ENCODE assay signal across 8 cellular contexts in the genomic region with DNA sequence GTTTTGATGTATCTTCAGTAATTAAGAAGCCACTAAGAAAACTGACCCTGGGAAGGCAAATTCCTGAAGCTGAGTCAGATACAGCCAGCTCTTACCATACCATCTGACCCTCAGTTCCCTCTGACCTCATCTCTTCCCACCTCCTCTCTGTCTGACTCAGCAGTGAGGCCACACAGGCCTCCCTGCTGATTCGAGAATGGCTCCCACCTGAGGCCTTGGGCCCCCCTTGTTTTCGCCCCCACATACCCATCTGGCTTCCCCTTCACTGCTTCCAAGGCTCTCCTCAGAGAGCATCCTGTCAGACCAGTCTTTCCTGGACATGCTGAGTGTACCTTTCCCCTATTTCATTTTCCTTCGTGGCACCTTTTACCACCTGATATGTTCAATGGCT.
A peak's percentile ranks its signal among the peaks of the same experiment; 100 is the strongest.
DNase-seq lines count a peak whose midpoint lies in the region; ATAC-seq and TF ChIP-seq lines count a peak whose summit lies in the region.

No MANE protein-coding gene starts in this region.

- H3K4me3 ChIP-seq in AG04450 (ENCODE audit: low read depth, low read length) (peak overlapping the region; percentile 42; the same call in 1 of the 2 replicates), heart right ventricle (no peak overlapping the region)
- H3K4me3 ChIP-seq in effector memory CD4-positive, alpha-beta T cell (ENCODE audit: insufficient read depth, low read depth, low read length, poor library complexity, severe bottlenecking), result no peak overlapping the region

- no peaks in the 10 kb centered on the region for H3K9me3 ChIP-seq in AG04450 (ENCODE audit: control insufficient read depth, insufficient read depth, low read length)
- peaks cover 0 to 15% (median 0%) of the 10 kb centered on the region in 11 donors for H3K9me3 ChIP-seq in heart right ventricle
- H3K9me3 ChIP-seq in effector memory CD4-positive, alpha-beta T cell (ENCODE audit: control insufficient read depth, low read length), result no peaks in the 10 kb centered on the region

- H3K36me3 ChIP-seq in heart right ventricle, result no peaks in the 10 kb centered on the region
- H3K36me3 ChIP-seq in effector memory CD4-positive, alpha-beta T cell (ENCODE audit: control insufficient read depth, insufficient read depth, low read length), result no peaks in the 10 kb centered on the region

- peak; percentile 85 for ATAC-seq in GM19025 (IDR thresholded peaks at IDR 0.05; ENCODE audit: low read depth, unreplicated experiment)
- peak; percentile 80 for ATAC-seq in HG03108 (IDR thresholded peaks at IDR 0.05; ENCODE audit: unreplicated experiment)
- peak; percentile 73 to 94 (median 88) for ATAC-seq in heart right ventricle

- H3K27me3 ChIP-seq in AG04450 (ENCODE audit: control insufficient read depth, insufficient read depth, low read length), result no peaks in the 10 kb centered on the region
- no peaks in the 10 kb centered on the region for H3K27me3 ChIP-seq in heart right ventricle
- H3K27me3 ChIP-seq in effector memory CD4-positive, alpha-beta T cell (replicated peaks; ENCODE audit: control insufficient read depth, insufficient read depth, low read length, poor library complexity, severe bottlenecking), result no peaks in the 10 kb centered on the region

- intact Hi-C loops in heart right ventricle (cut with DNase I), result loop anchor here in 1 of 10 donors (1.0 kb wide), 1 partner anchor 31 kb away; no protein-coding TSS in a partner anchor

- CTCF ChIA-PET in AG04450 (lab: Charles Lee), result interaction anchor here (1.3 kb wide), 1 partner anchor 31 kb away, joined by 5 read pairs; no protein-coding TSS in a partner anchor

- peaks cover 0 to 52% (median 12%) of the 10 kb centered on the region in 9 donors for H3K4me1 ChIP-seq in heart right ventricle
- no peaks in the 10 kb centered on the region for H3K4me1 ChIP-seq in effector memory CD4-positive, alpha-beta T cell (ENCODE audit: control insufficient read depth, insufficient read depth, low read length, poor library complexity, severe bottlenecking)

- H3K27ac ChIP-seq in AG04450 (ENCODE audit: low read depth, low read length) (peak overlapping the region; percentile 99), VCaP (peak overlapping the region; percentile 54), heart right ventricle (peak overlapping the region in 9 of 10 donors; percentile 15 to 91 (median 78))
- no peak overlapping the region for H3K27ac ChIP-seq in effector memory CD4-positive, alpha-beta T cell (ENCODE audit: insufficient read depth, low read length, poor library complexity, severe bottlenecking)

- TF ChIP-seq CTCF in AG04450 (IDR thresholded peaks at IDR 0.05; ENCODE audit: low read depth, low read length) (no peak), VCaP (conservative IDR thresholded peaks at IDR 0.05) (no peak), heart right ventricle (IDR thresholded peaks at IDR 0.05) (no peak)

- POLR2A ChIA-PET in AG04450 (lab: Yijun Ruan, JAX), result interaction anchor here (0.6 to 1.6 kb wide), 5 partner anchors 9 to 142 kb away, joined by 3 to 12 read pairs (median 5); no protein-coding TSS in a partner anchor

- peak; percentile 90 for DNase-seq in AG04450 (ENCODE audit: low read depth, low spot score)
- no peak for DNase-seq in heart right ventricle
- DNase-seq in stimulated activated CD8-positive, alpha-beta memory T cell treated with anti-CD3 and anti-CD28 coated beads, Interleukin-7, amount 100 ng/mL, for 48 hours (ENCODE audit: extremely low read depth in 1 of 2, low read depth in 1 of 2), result peak; percentile 5 to 27
- no peak for DNase-seq in globus pallidus (ENCODE audit: low spot score)
- DNase-seq in effector memory CD4-positive, alpha-beta T cell, result no peak

- WGBS in heart right ventricle, 2 donors, result 52 to 56% methylated on average over 3 of the region's 3 CpGs

Comparison
In these comparisons a context has a peak if more than half of its experiments do, and no peak if none do; other contexts are left out.
1. DNase-seq: peak in AG04450 (single experiment) and stimulated activated CD8-positive, alpha-beta memory T cell treated with anti-CD3 and anti-CD28 coated beads, Interleukin-7, amount 100 ng/mL, for 48 hours (2 of 2); none in heart right ventricle (0 of 2), globus pallidus (single experiment) and effector memory CD4-positive, alpha-beta T cell (0 of 3).
2. Peak in every context shown above with its lines, with median percentiles within 50 percentile points of each other: ATAC-seq.